In genomic region chr6:164928366-164929154, GRCh38 we compare ENCODE assay signal across 17 cellular contexts.
DNase-seq lines count a peak whose midpoint lies in the region; ATAC-seq, FAIRE-seq and TF ChIP-seq lines count a peak whose summit lies in the region.
"Had no signal": no experiment of that assay in that cellular context is flagged by ENCODE, and none has a peak within 500 bp of the region (broad histone marks: within the 10 kb centered on the region; RNA-seq: fewer than 3 reads in every experiment).

No MANE protein-coding gene starts in this region.

- no peaks in the 10 kb centered on the region for H3K27me3 Mint-ChIP-seq in stimulated activated naive B cell treated with anti-CD40 and anti-IgM and Interleukin-4, amounts not matched to agents 10 μg/mL and 1 μg/mL and 100 μg/mL, for 72 hours

- no peak overlapping the region for H3K27ac ChIP-seq in hepatocyte
- peak overlapping the region in 1 of 4 donors; percentile 47 for H3K27ac ChIP-seq in gastrocnemius medialis
- H3K27ac ChIP-seq: cardiac muscle cell, pancreas had no signal

- no peak for TF ChIP-seq POLR2A in gastrocnemius medialis (IDR thresholded peaks at IDR 0.05)

- H2AFZ ChIP-seq in hepatocyte = no peak overlapping the region

- no peak overlapping the region for H3K4me3 ChIP-seq in LNCaP clone FGC (ENCODE audit: low read depth, low read length)
- H3K4me3 ChIP-seq in hepatocyte = no peak overlapping the region
- H3K4me3 ChIP-seq in gastrocnemius medialis = peak overlapping the region; percentile 38 to 69 (median 51)
- H3K4me3 ChIP-seq: cardiac muscle cell, pancreas had no signal

- H3K4me1 ChIP-seq in hepatocyte (ENCODE audit: insufficient read depth) (no peaks in the 10 kb centered on the region), gastrocnemius medialis (peaks cover 8 to 21% of the 10 kb centered on the region in 2 donors)
- H3K4me1 ChIP-seq: pancreas had no signal

- no peak overlapping the region for H3K27ac Mint-ChIP-seq in stimulated activated naive B cell treated with anti-CD40 and anti-IgM and Interleukin-4, amounts not matched to agents 10 μg/mL and 1 μg/mL and 100 μg/mL, for 72 hours
- H3K27ac Mint-ChIP-seq: activated naive CD4-positive, alpha-beta T cell treated with anti-CD3 and anti-CD28 coated beads for 36 hours; mesothelial cell of epicardium had no signal

- H4K20me1 ChIP-seq in hepatocyte (ENCODE audit: insufficient read depth, poor library complexity, severe bottlenecking) = no peaks in the 10 kb centered on the region

- TF ChIP-seq CTCF in LNCaP clone FGC (IDR thresholded peaks at IDR 0.05; ENCODE audit: control insufficient read depth, extremely low read depth, insufficient read depth) (no peak), hepatocyte (IDR thresholded peaks at IDR 0.05; ENCODE audit: poor library complexity) (no peak), gastrocnemius medialis (IDR thresholded peaks at IDR 0.05 in 4 of 5, conservative IDR thresholded peaks at IDR 0.05 in 1 of 5) (no peak)

- no peak for FAIRE-seq in RCC 7860 (lab: Jason Lieb, UNC)
- FAIRE-seq: endometrium, frontal cortex, pancreas had no signal

- no peak overlapping the region for H3K4me3 Mint-ChIP-seq in stimulated activated naive B cell treated with anti-CD40 and anti-IgM and Interleukin-4, amounts not matched to agents 10 μg/mL and 1 μg/mL and 100 μg/mL, for 72 hours
- H3K4me3 Mint-ChIP-seq: activated naive CD4-positive, alpha-beta T cell treated with anti-CD3 and anti-CD28 coated beads for 36 hours; mesothelial cell of epicardium had no signal

- no peaks in the 10 kb centered on the region for H3K79me2 ChIP-seq in hepatocyte

- H3K9me3 Mint-ChIP-seq in stimulated activated naive B cell treated with anti-CD40 and anti-IgM and Interleukin-4, amounts not matched to agents 10 μg/mL and 1 μg/mL and 100 μg/mL, for 72 hours = no peaks in the 10 kb centered on the region
- H3K9me3 Mint-ChIP-seq: activated naive CD4-positive, alpha-beta T cell treated with anti-CD3 and anti-CD28 coated beads for 36 hours had no signal

- DNase-seq in LNCaP clone FGC (ENCODE audit: low read depth) (peak; percentile 63), SK-N-DZ (ENCODE audit: low spot score) (peak; percentile 68), hepatocyte (ENCODE audit: low spot score) (no peak), gastrocnemius medialis (no peak), NCI-H526 (lab: John Stamatoyannopoulos, UW) (no peak), RCC 7860 (ENCODE audit: low spot score) (no peak), AG08395 (ENCODE audit: low spot score) (no peak)
- no peak for DNase-seq in stimulated activated naive B cell treated with anti-CD40 and anti-IgM and Interleukin-4, amounts not matched to agents 10 μg/mL and 1 μg/mL and 100 μg/mL, for 72 hours
- DNase-seq: activated naive CD4-positive, alpha-beta T cell treated with anti-CD3 and anti-CD28 coated beads for 36 hours; COR-L47; pancreas; stimulated activated CD4-positive, alpha-beta T cell treated with anti-CD3 and anti-CD28 coated beads, Interleukin-2, amount 100 ng/mL, for 48 hours; T-helper 1 cell had no signal

- H3K36me3 ChIP-seq in hepatocyte (replicated peaks; ENCODE audit: insufficient read depth, low read depth) = no peaks in the 10 kb centered on the region
- no peaks in the 10 kb centered on the region for H3K36me3 ChIP-seq in gastrocnemius medialis
- H3K36me3 ChIP-seq: cardiac muscle cell, pancreas had no signal

- WGBS in hepatocyte (ENCODE audit: low lambda C conversion rate, missing lambda C conversion rate) = 77% methylated on average over 14 of the region's 14 CpGs

- peak overlapping the region; percentile 44 for H3K4me2 ChIP-seq in hepatocyte

- H3K27me3 ChIP-seq in hepatocyte = no peaks in the 10 kb centered on the region
- no peaks in the 10 kb centered on the region for H3K27me3 ChIP-seq in gastrocnemius medialis
- H3K27me3 ChIP-seq: cardiac muscle cell, pancreas had no signal

- in situ Hi-C loops in gastrocnemius medialis (cut with MboI; ENCODE audit: low sequenced_read_pairs in 4 of 4) = loop anchor here in 1 of 4 donors (25.0 kb wide), 1 partner anchor 1766 kb away; no protein-coding TSS in a partner anchor

- H3K9me2 ChIP-seq in hepatocyte (replicated peaks; ENCODE audit: insufficient read depth) = no peaks in the 10 kb centered on the region

- no peak for ATAC-seq in gastrocnemius medialis
- no peak for ATAC-seq in stimulated activated naive B cell treated with anti-CD40 and anti-IgM and Interleukin-4, amounts not matched to agents 10 μg/mL and 1 μg/mL and 100 μg/mL, for 72 hours (replicated peaks)

- intact Hi-C loops in gastrocnemius medialis (cut with DNase I; ENCODE audit: low total_unique reads) = loop anchor here (5.0 to 10.0 kb wide), 2 partner anchors 304 to 1514 kb away; partner anchors contain the start of gene QKI

- no peaks in the 10 kb centered on the region for H3K36me3 Mint-ChIP-seq in stimulated activated naive B cell treated with anti-CD40 and anti-IgM and Interleukin-4, amounts not matched to agents 10 μg/mL and 1 μg/mL and 100 μg/mL, for 72 hours
- H3K36me3 Mint-ChIP-seq: mesothelial cell of epicardium had no signal

- H3K9me3 ChIP-seq in hepatocyte (ENCODE audit: low read depth) (no peaks in the 10 kb centered on the region), gastrocnemius medialis (no peaks in the 10 kb centered on the region)
- H3K9me3 ChIP-seq: pancreas had no signal

- H3K4me1 Mint-ChIP-seq in stimulated activated naive B cell treated with anti-CD40 and anti-IgM and Interleukin-4, amounts not matched to agents 10 μg/mL and 1 μg/mL and 100 μg/mL, for 72 hours = no peaks in the 10 kb centered on the region
- H3K4me1 Mint-ChIP-seq: mesothelial cell of epicardium had no signal

Comparison
In these comparisons a context has a peak if more than half of its experiments do, and no peak if none do; other contexts are left out.
1. DNase-seq: peak in LNCaP clone FGC (single experiment) and SK-N-DZ (single experiment); none in hepatocyte (single experiment), gastrocnemius medialis (0 of 2), NCI-H526 (0 of 2), stimulated activated naive B cell treated with anti-CD40 and anti-IgM and Interleukin-4, amounts not matched to agents 10 μg/mL and 1 μg/mL and 100 μg/mL, for 72 hours (single experiment), RCC 7860 (single experiment) and AG08395 (single experiment).
2. H3K4me3 ChIP-seq: peak in gastrocnemius medialis (4 of 4); none in LNCaP clone FGC (single experiment) and hepatocyte (single experiment).